ENCODE assay signal across 8 cellular contexts in the genomic region with DNA sequence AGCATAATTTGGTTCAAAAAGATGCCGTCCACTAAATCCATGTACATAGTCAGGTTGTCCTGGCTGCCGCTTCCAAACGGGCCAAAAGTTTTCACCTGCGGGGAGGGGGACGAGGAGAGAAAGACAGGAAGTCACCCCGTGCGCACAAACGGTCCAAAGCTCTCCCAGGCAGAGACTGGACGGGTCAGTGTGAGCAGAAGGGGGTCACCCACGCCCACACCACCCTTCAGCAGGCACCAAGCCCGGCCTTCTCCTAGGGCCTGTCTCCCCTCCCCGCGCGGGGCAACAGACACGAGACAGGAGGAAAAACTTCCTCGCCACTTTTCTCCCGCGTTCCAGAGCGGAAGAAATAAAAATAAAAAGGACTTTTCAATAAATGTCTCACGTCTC. TPM values are rescaled to one million over a fixed set of nuclear protein-coding genes. Genes with fewer than 3 reads are reported as not detected.
DNase-seq lines count a peak whose midpoint lies in the region; ATAC-seq and TF ChIP-seq lines count a peak whose summit lies in the region.

No MANE protein-coding gene starts in this region.

- no peaks in the 10 kb centered on the region for H3K9me3 Mint-ChIP-seq in activated CD8-positive, alpha-beta memory T cell treated with anti-CD3 and anti-CD28 coated beads, Interleukin-2, amount 10 ng/mL, durations not matched to agents 7 days and 5 days (ENCODE audit: low read depth)
- H3K9me3 Mint-ChIP-seq in activated CD8-positive, alpha-beta T cell treated with anti-CD3 and anti-CD28 coated beads for 36 hours = no peaks in the 10 kb centered on the region
- H3K9me3 Mint-ChIP-seq in immature natural killer cell = no peaks in the 10 kb centered on the region

- H3K27ac Mint-ChIP-seq in activated CD8-positive, alpha-beta memory T cell treated with anti-CD3 and anti-CD28 coated beads, Interleukin-2, amount 10 ng/mL, durations not matched to agents 7 days and 5 days = peak overlapping the region; percentile 100
- H3K27ac Mint-ChIP-seq in activated CD8-positive, alpha-beta T cell treated with anti-CD3 and anti-CD28 coated beads for 36 hours = peak overlapping the region; percentile 99
- peak overlapping the region; percentile 98 to 100 (median 99) for H3K27ac Mint-ChIP-seq in immature natural killer cell

- H3K4me3 Mint-ChIP-seq in activated CD8-positive, alpha-beta memory T cell treated with anti-CD3 and anti-CD28 coated beads, Interleukin-2, amount 10 ng/mL, durations not matched to agents 7 days and 5 days = peak overlapping the region; percentile 99
- H3K4me3 Mint-ChIP-seq in activated CD8-positive, alpha-beta T cell treated with anti-CD3 and anti-CD28 coated beads for 36 hours = peak overlapping the region; percentile 92
- peak overlapping the region; percentile 98 to 100 (median 99) for H3K4me3 Mint-ChIP-seq in immature natural killer cell

- TF ChIP-seq POLR2A in thyroid gland (IDR thresholded peaks at IDR 0.05) = no peak

- 27% methylated on average over 20 of the region's 20 CpGs for WGBS in thyroid gland, 2 donors

- no peaks in the 10 kb centered on the region for H3K27me3 ChIP-seq in subcutaneous abdominal adipose tissue (ENCODE audit: control insufficient read depth in 5 of 5, insufficient read depth in 4 of 5, low read length in 5 of 5)
- no peaks in the 10 kb centered on the region for H3K27me3 ChIP-seq in thyroid gland

- H3K36me3 Mint-ChIP-seq in activated CD8-positive, alpha-beta memory T cell treated with anti-CD3 and anti-CD28 coated beads, Interleukin-2, amount 10 ng/mL, durations not matched to agents 7 days and 5 days = peaks cover 42% of the 10 kb centered on the region
- H3K36me3 Mint-ChIP-seq in activated CD8-positive, alpha-beta T cell treated with anti-CD3 and anti-CD28 coated beads for 36 hours (ENCODE audit: low read depth) = peaks cover 42% of the 10 kb centered on the region
- H3K36me3 Mint-ChIP-seq in immature natural killer cell = peaks cover 16 to 25% (median 20%) of the 10 kb centered on the region in 3 donors

- H3K4me3 ChIP-seq in subcutaneous abdominal adipose tissue (ENCODE audit: low read depth in 1 of 5, low read length in 5 of 5) = peak overlapping the region; percentile 57 to 68 (median 66)
- H3K4me3 ChIP-seq in thyroid gland (replicated peaks in 1 of 3) = peak overlapping the region in 1 of 3 donors; percentile 44

- H3K4me1 ChIP-seq in subcutaneous abdominal adipose tissue (ENCODE audit: control insufficient read depth in 5 of 5, insufficient read depth in 5 of 5, low read length in 5 of 5) (peaks cover 0 to 50% (median 40%) of the 10 kb centered on the region in 5 donors), thyroid gland (peaks cover 7 to 17% of the 10 kb centered on the region in 2 donors)

- TF ChIP-seq CTCF in activated CD8-positive, alpha-beta T cell treated with anti-CD3 and anti-CD28 coated beads for 36 hours (IDR thresholded peaks at IDR 0.05) = no peak
- no peak for TF ChIP-seq CTCF in thyroid gland (IDR thresholded peaks at IDR 0.05)

- peaks cover 44% of the 10 kb centered on the region for H3K4me1 Mint-ChIP-seq in activated CD8-positive, alpha-beta memory T cell treated with anti-CD3 and anti-CD28 coated beads, Interleukin-2, amount 10 ng/mL, durations not matched to agents 7 days and 5 days
- H3K4me1 Mint-ChIP-seq in activated CD8-positive, alpha-beta T cell treated with anti-CD3 and anti-CD28 coated beads for 36 hours (ENCODE audit: low read depth) = peaks cover 41% of the 10 kb centered on the region
- H3K4me1 Mint-ChIP-seq in immature natural killer cell = peaks cover 53 to 60% of the 10 kb centered on the region in 2 donors

- H3K27ac ChIP-seq in subcutaneous abdominal adipose tissue (ENCODE audit: low read depth, low read length) (no peak overlapping the region), thyroid gland (peak overlapping the region in 1 of 3 donors; percentile 23)

- CTCF ChIA-PET in activated CD8-positive, alpha-beta memory T cell treated with anti-CD3 and anti-CD28 coated beads, Interleukin-2, amount 10 ng/mL, durations not matched to agents 7 days and 5 days (lab: Charles Lee) = interaction anchor here (0.9 to 10.0 kb wide), 10 partner anchors 10 to 690 kb away, joined by 3 to 175 read pairs (median 9); a partner anchor contains a TSS
- CTCF ChIA-PET in activated CD8-positive, alpha-beta T cell treated with anti-CD3 and anti-CD28 coated beads for 36 hours (lab: Charles Lee) = interaction anchor here (1.9 to 13.8 kb wide), 5 partner anchors 42 to 106 kb away, joined by 4 to 155 read pairs (median 88); no protein-coding TSS in a partner anchor

- POLR2A ChIA-PET in activated CD8-positive, alpha-beta T cell treated with anti-CD3 and anti-CD28 coated beads for 36 hours (lab: Charles Lee) = interaction anchor here (0.9 to 14.7 kb wide), 24 partner anchors 17 to 172 kb away, joined by 3 to 214 read pairs (median 6); a partner anchor contains a TSS

- H3K9me3 ChIP-seq in subcutaneous abdominal adipose tissue (ENCODE audit: control insufficient read depth in 5 of 5, low read length in 5 of 5) (no peaks in the 10 kb centered on the region), thyroid gland (no peaks in the 10 kb centered on the region)

- H3K27me3 Mint-ChIP-seq in activated CD8-positive, alpha-beta memory T cell treated with anti-CD3 and anti-CD28 coated beads, Interleukin-2, amount 10 ng/mL, durations not matched to agents 7 days and 5 days = peaks cover 5% of the 10 kb centered on the region
- no peaks in the 10 kb centered on the region for H3K27me3 Mint-ChIP-seq in activated CD8-positive, alpha-beta T cell treated with anti-CD3 and anti-CD28 coated beads for 36 hours
- H3K27me3 Mint-ChIP-seq in immature natural killer cell (ENCODE audit: low read depth in 3 of 3) = peaks cover 14 to 30% (median 27%) of the 10 kb centered on the region in 3 donors

- intact Hi-C loops in activated CD8-positive, alpha-beta T cell treated with anti-CD3 and anti-CD28 coated beads for 36 hours (cut with micrococcal nuclease) = loop anchor here (5.0 to 10.0 kb wide), 3 partner anchors 44 to 189 kb away; no protein-coding TSS in a partner anchor
- intact Hi-C loops in thyroid gland (cut with DNase I) = loop anchor here (5.0 kb wide), 1 partner anchor 89 kb away; no protein-coding TSS in a partner anchor

- H3K36me3 ChIP-seq in subcutaneous abdominal adipose tissue (ENCODE audit: control insufficient read depth in 5 of 5, insufficient read depth in 5 of 5, low read length in 5 of 5) (no peaks in the 10 kb centered on the region), thyroid gland (no peaks in the 10 kb centered on the region)

- DNase-seq in activated CD8-positive, alpha-beta memory T cell treated with anti-CD3 and anti-CD28 coated beads, Interleukin-2, amount 10 ng/mL, durations not matched to agents 7 days and 5 days = peak; percentile 56
- DNase-seq in activated CD8-positive, alpha-beta memory T cell treated with anti-CD3 and anti-CD28 coated beads, Interleukin-2, amount 50 U/mL, for 4 hours = no peak
- peak; percentile 50 for DNase-seq in activated CD8-positive, alpha-beta T cell treated with anti-CD3 and anti-CD28 coated beads for 36 hours
- DNase-seq in immature natural killer cell (no peak), thyroid gland (no peak), NAMALWA (ENCODE audit: low spot score) (no peak), Kasumi-1 (lab: John Stamatoyannopoulos, UW) (no peak)

- ATAC-seq in activated CD8-positive, alpha-beta memory T cell treated with anti-CD3 and anti-CD28 coated beads, Interleukin-2, amount 10 ng/mL, durations not matched to agents 7 days and 5 days = no peak
- no peak for ATAC-seq in activated CD8-positive, alpha-beta T cell treated with anti-CD3 and anti-CD28 coated beads for 36 hours

- H3K9ac ChIP-seq in subcutaneous abdominal adipose tissue (ENCODE audit: low read length in 5 of 5) = peak overlapping the region in 4 of 5 donors; percentile 13 to 64 (median 48)

RNA-seq across cellular contexts. Expression of a gene that starts 0.9 kb away (rescaled TPM):
- 100 to 1,000 TPM; 151 to 214 TPM for total RNA-seq in activated CD8-positive, alpha-beta memory T cell treated with anti-CD3 and anti-CD28 coated beads, Interleukin-2, amount 10 ng/mL, durations not matched to agents 7 days and 5 days
- 10 to 100 TPM; 83.6 to 87.8 TPM for total RNA-seq in activated CD8-positive, alpha-beta T cell treated with anti-CD3 and anti-CD28 coated beads for 36 hours
- 10 to 100 TPM; 19.5 to 58.2 (median 21.2) TPM for polyA plus RNA-seq in immature natural killer cell
- 1 to 10 TPM; 3.0 to 6.3 (median 5.8) TPM for total RNA-seq in thyroid gland

Comparison
In these comparisons a context has a peak if more than half of its experiments do, and no peak if none do; other contexts are left out.
1. DNase-seq: peak in activated CD8-positive, alpha-beta memory T cell treated with anti-CD3 and anti-CD28 coated beads, Interleukin-2, amount 10 ng/mL, durations not matched to agents 7 days and 5 days (single experiment) and activated CD8-positive, alpha-beta T cell treated with anti-CD3 and anti-CD28 coated beads for 36 hours (single experiment); none in activated CD8-positive, alpha-beta memory T cell treated with anti-CD3 and anti-CD28 coated beads, Interleukin-2, amount 50 U/mL, for 4 hours (single experiment), immature natural killer cell (0 of 3), thyroid gland (0 of 2), NAMALWA (single experiment) and Kasumi-1 (0 of 2).
2. RNA of a gene that starts 0.9 kb away (total RNA-seq): 151 to 214 TPM in activated CD8-positive, alpha-beta memory T cell treated with anti-CD3 and anti-CD28 coated beads, Interleukin-2, amount 10 ng/mL, durations not matched to agents 7 days and 5 days and 83.6 to 87.8 TPM in activated CD8-positive, alpha-beta T cell treated with anti-CD3 and anti-CD28 coated beads for 36 hours; 3.0 to 6.3 TPM in thyroid gland; every median in the first group is over 10 times any median in the second.
3. Peak in every context shown above with its lines, with median percentiles within 50 percentile points of each other: H3K27ac Mint-ChIP-seq and H3K4me3 Mint-ChIP-seq.